Comparison of ENCODE assay signal across 27 cellular contexts in the genomic region with DNA sequence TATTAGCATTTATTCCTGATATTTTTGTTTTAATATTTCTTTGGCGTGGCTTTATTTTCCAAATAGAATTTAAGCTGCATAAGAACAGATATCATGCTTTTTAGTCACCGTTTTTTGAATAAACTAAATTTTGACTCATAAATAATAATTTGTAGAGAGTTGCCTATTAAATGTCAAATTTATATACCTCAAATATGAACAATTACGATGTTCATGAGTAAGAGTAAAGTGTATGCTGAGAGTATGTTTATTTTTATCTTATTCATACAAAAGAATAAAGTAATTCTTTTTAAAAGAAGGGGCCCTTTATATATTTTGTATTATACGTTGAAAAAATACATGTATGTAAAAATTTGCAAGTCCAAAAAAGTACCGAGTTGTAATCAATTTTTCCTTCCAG.
"Had no signal": no experiment of that assay in that cellular context is flagged by ENCODE, and none has a peak within 500 bp of the region (broad histone marks: within the 10 kb centered on the region; RNA-seq: fewer than 3 reads in every experiment).

No MANE protein-coding gene starts in this region.

- DNase-seq: dermis blood vessel endothelial cell; dorsolateral prefrontal cortex; effector CD4-positive, alpha-beta T cell; effector memory CD4-positive, alpha-beta T cell; foreskin fibroblast; foreskin melanocyte; gastrocnemius medialis; glutamatergic neuron; head of caudate nucleus; heart right ventricle; hippocampal formation; immature natural killer cell; islet precursor cell; kidney; kidney glomerular epithelial cell; left colon; left ventricle myocardium inferior; lower lobe of right lung; mesenchymal stem cell; mucosa of descending colon; naive B cell; naive thymus-derived CD8-positive, alpha-beta T cell had no signal

- H3K4me3 ChIP-seq: coronary artery, dorsolateral prefrontal cortex, esophagus muscularis mucosa, gastrocnemius medialis, heart right ventricle, left ventricle myocardium inferior, lower lobe of right lung, mucosa of descending colon had no signal

- H3K4me3 Mint-ChIP-seq: immature natural killer cell; mesothelial cell of epicardium; naive B cell; naive thymus-derived CD8-positive, alpha-beta T cell had no signal

- H3K4me1 Mint-ChIP-seq: immature natural killer cell; mesothelial cell of epicardium; naive B cell; naive thymus-derived CD8-positive, alpha-beta T cell had no signal

- H3K36me3 Mint-ChIP-seq: immature natural killer cell; mesothelial cell of epicardium; naive B cell; naive thymus-derived CD8-positive, alpha-beta T cell had no signal

- H3K36me3 ChIP-seq: esophagus muscularis mucosa, gastrocnemius medialis, heart right ventricle, left ventricle myocardium inferior, lower lobe of right lung had no signal

- H3K4me1 ChIP-seq: esophagus muscularis mucosa, heart right ventricle, left ventricle myocardium inferior, lower lobe of right lung had no signal

- FAIRE-seq: colon, endothelial cell of umbilical vein, kidney had no signal

- H3K27ac ChIP-seq: coronary artery, dorsolateral prefrontal cortex, esophagus muscularis mucosa, heart right ventricle, left ventricle myocardium inferior, lower lobe of right lung had no signal

- H3K9me3 ChIP-seq: esophagus muscularis mucosa, gastrocnemius medialis, heart right ventricle, left ventricle myocardium inferior, lower lobe of right lung, mucosa of descending colon had no signal

- H3K9me3 Mint-ChIP-seq: immature natural killer cell had no signal

- ATAC-seq: heart right ventricle; left colon; lower lobe of right lung; mucosa of descending colon; naive thymus-derived CD8-positive, alpha-beta T cell had no signal

- H3K27ac Mint-ChIP-seq: immature natural killer cell; mesothelial cell of epicardium; naive B cell; naive thymus-derived CD8-positive, alpha-beta T cell had no signal

- H3K27me3 ChIP-seq: esophagus muscularis mucosa, gastrocnemius medialis, heart right ventricle had no signal
